Comparison of ENCODE assay signal across 1 cellular context in genomic region chr1:57736940-57737339, GRCh38.
TF ChIP-seq lines count a peak whose summit lies in the region.

No MANE protein-coding gene starts in this region.

TF ChIP-seq in H1, 55 proteins besides CTCF, POLR2A, EP300 and RAD21 (continued from another document):
- TF ChIP-seq SIRT6 (IDR thresholded peaks at IDR 0.05; ENCODE audit: low read length), result no peak
- no peak for TF ChIP-seq ASH2L (IDR thresholded peaks at IDR 0.05; ENCODE audit: low read length)
- no peak for TF ChIP-seq RXRA (IDR thresholded peaks at IDR 0.05; ENCODE audit: insufficient read depth, low read depth, low read length)
- TF ChIP-seq, protein P1, sequence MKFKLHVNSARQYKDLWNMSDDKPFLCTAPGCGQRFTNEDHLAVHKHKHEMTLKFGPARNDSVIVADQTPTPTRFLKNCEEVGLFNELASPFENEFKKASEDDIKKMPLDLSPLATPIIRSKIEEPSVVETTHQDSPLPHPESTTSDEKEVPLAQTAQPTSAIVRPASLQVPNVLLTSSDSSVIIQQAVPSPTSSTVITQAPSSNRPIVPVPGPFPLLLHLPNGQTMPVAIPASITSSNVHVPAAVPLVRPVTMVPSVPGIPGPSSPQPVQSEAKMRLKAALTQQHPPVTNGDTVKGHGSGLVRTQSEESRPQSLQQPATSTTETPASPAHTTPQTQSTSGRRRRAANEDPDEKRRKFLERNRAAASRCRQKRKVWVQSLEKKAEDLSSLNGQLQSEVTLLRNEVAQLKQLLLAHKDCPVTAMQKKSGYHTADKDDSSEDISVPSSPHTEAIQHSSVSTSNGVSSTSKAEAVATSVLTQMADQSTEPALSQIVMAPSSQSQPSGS (IDR thresholded peaks at IDR 0.05; ENCODE audit: low read length), result no peak
- no peak for TF ChIP-seq ATF3 (IDR thresholded peaks at IDR 0.05; ENCODE audit: insufficient read depth, low read depth, low read length)
- no peak for TF ChIP-seq TCF12 (IDR thresholded peaks at IDR 0.05; ENCODE audit: low read depth, low read length)
